Comparison of ENCODE assay signal across 23 cellular contexts in the genomic region with DNA sequence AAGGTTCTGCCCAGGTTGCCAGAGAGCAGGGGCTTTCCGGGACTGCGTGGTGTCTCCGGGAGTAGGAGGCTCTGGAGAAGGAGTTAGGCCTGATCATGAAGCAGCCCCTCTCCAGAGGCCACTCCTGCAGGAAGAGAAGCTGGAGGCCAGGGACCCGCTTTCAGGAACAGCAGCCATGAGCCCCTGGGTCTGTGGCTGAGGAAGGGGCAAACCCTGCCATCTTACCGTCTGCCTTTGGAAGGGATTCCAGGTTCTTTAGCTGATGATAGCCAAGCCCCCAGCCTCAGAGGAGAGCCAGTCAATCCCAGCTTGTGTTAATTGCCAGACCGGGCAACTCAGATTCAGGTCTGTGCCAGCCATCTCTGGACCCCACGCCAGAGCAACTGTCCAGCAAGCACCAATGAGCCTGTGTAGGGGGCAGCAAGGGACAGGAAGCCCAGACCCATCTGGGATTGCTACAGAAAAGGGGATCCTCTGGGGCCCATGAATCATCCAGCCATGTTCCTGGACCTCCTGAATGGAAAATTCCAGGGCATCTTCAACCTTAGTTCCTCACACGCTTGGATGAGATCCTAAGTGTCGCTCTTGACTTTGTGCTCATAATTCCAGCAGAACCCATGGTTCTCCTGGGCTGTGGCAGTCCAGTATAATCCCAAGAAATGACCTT. TPM values are rescaled to one million over a fixed set of nuclear protein-coding genes. Genes with fewer than 3 reads are reported as not detected.
A peak's percentile ranks its signal among the peaks of the same experiment; 100 is the strongest.
DNase-seq lines count a peak whose midpoint lies in the region; TF ChIP-seq lines count a peak whose summit lies in the region.
"Had no signal": no experiment of that assay in that cellular context is flagged by ENCODE, and none has a peak within 500 bp of the region (broad histone marks: within the 10 kb centered on the region; RNA-seq: fewer than 3 reads in every experiment).

No MANE protein-coding gene starts in this region.

- no peak for TF ChIP-seq POLR2A in thyroid gland (IDR thresholded peaks at IDR 0.05)

- in situ Hi-C loops in Caki2 (cut with HindIII; ENCODE audit: low pct_unique_long_range_greater_than_20kb, low sequenced_read_pairs), result no loop called here

- no peak overlapping the region for H3K4me3 Mint-ChIP-seq in activated CD4-positive, alpha-beta T cell treated with anti-CD3 and anti-CD28 coated beads, Interleukin-2, amount 10 ng/mL, durations not matched to agents 24 days and 14 days
- no peak overlapping the region for H3K4me3 Mint-ChIP-seq in endothelial cell (ENCODE audit: unreplicated experiment)
- H3K4me3 Mint-ChIP-seq: CD14-positive monocyte; CD4-positive, alpha-beta T cell; CD8-positive, alpha-beta memory T cell; GM23338; H9 had no signal

- no peak overlapping the region for H3K4me3 ChIP-seq in fibroblast of mammary gland (ENCODE audit: control insufficient read depth, low read depth, low read length)
- no peak overlapping the region for H3K4me3 ChIP-seq in thyroid gland (replicated peaks in 1 of 3)
- H3K4me3 ChIP-seq: A549; BLaER1 treated with 17β-estradiol and CSF1 and Interleukin-3, amounts not matched to agents 10 nM and 100 nM; GM12878; GM23338 had no signal

- no peak overlapping the region for H3K27ac ChIP-seq in thyroid gland
- H3K27ac ChIP-seq: A549; BLaER1 treated with 17β-estradiol and CSF1 and Interleukin-3, amounts not matched to agents 10 nM and 100 nM had no signal

- intact Hi-C loops in activated CD4-positive, alpha-beta T cell treated with anti-CD3 and anti-CD28 coated beads, Interleukin-2, amount 10 ng/mL, durations not matched to agents 24 days and 14 days (cut with micrococcal nuclease), result no loop called here
- intact Hi-C loops in thyroid gland (cut with DNase I), result no loop called here

- H3K4me1 Mint-ChIP-seq in activated CD4-positive, alpha-beta T cell treated with anti-CD3 and anti-CD28 coated beads, Interleukin-2, amount 10 ng/mL, durations not matched to agents 24 days and 14 days, result no peaks in the 10 kb centered on the region
- H3K4me1 Mint-ChIP-seq in endothelial cell (ENCODE audit: unreplicated experiment), result no peaks in the 10 kb centered on the region
- H3K4me1 Mint-ChIP-seq: CD14-positive monocyte; CD8-positive, alpha-beta memory T cell had no signal

- TF ChIP-seq CTCF in fibroblast of mammary gland (conservative IDR thresholded peaks at IDR 0.05; ENCODE audit: control insufficient read depth, insufficient read depth, low read depth, low read length) (no peak), thyroid gland (IDR thresholded peaks at IDR 0.05) (no peak), endothelial cell (IDR thresholded peaks at IDR 0.05; ENCODE audit: unreplicated experiment) (no peak)

- no peak overlapping the region for H3K27ac Mint-ChIP-seq in activated CD4-positive, alpha-beta T cell treated with anti-CD3 and anti-CD28 coated beads, Interleukin-2, amount 10 ng/mL, durations not matched to agents 24 days and 14 days
- no peak overlapping the region for H3K27ac Mint-ChIP-seq in endothelial cell (ENCODE audit: unreplicated experiment)
- H3K27ac Mint-ChIP-seq: CD14-positive monocyte; CD4-positive, alpha-beta T cell; CD8-positive, alpha-beta memory T cell; GM23338; H9 had no signal

- no peaks in the 10 kb centered on the region for H3K4me1 ChIP-seq in thyroid gland
- H3K4me1 ChIP-seq: A549; BE2C; BLaER1 treated with 17β-estradiol and CSF1 and Interleukin-3, amounts not matched to agents 10 nM and 100 nM had no signal

- H3K27me3 Mint-ChIP-seq in activated CD4-positive, alpha-beta T cell treated with anti-CD3 and anti-CD28 coated beads, Interleukin-2, amount 10 ng/mL, durations not matched to agents 24 days and 14 days, result peaks cover 22% of the 10 kb centered on the region
- no peaks in the 10 kb centered on the region for H3K27me3 Mint-ChIP-seq in endothelial cell (ENCODE audit: unreplicated experiment)
- H3K27me3 Mint-ChIP-seq: CD4-positive, alpha-beta T cell had no signal

- H3K27me3 ChIP-seq in thyroid gland, result no peaks in the 10 kb centered on the region
- H3K27me3 ChIP-seq: BE2C; BLaER1 treated with 17β-estradiol and CSF1 and Interleukin-3, amounts not matched to agents 10 nM and 100 nM had no signal

- no peaks in the 10 kb centered on the region for H3K36me3 Mint-ChIP-seq in activated CD4-positive, alpha-beta T cell treated with anti-CD3 and anti-CD28 coated beads, Interleukin-2, amount 10 ng/mL, durations not matched to agents 24 days and 14 days (ENCODE audit: low read depth)
- H3K36me3 Mint-ChIP-seq in endothelial cell (ENCODE audit: low read depth, unreplicated experiment), result peaks cover 5% of the 10 kb centered on the region
- H3K36me3 Mint-ChIP-seq: CD14-positive monocyte; CD8-positive, alpha-beta memory T cell had no signal

- DNase-seq in activated CD4-positive, alpha-beta T cell treated with anti-CD3 and anti-CD28 coated beads, Interleukin-2, amount 10 ng/mL, durations not matched to agents 24 days and 14 days, result peak; percentile 40
- DNase-seq in activated CD4-positive, alpha-beta T cell treated with anti-CD3 and anti-CD28 coated beads for 1 hour, result no peak
- DNase-seq in Caki2 (ENCODE audit: low read depth) (peak; percentile 6), fibroblast of mammary gland (ENCODE audit: low read depth) (peak; percentile 6), thyroid gland (peak; percentile 25 to 36), endothelial cell (ENCODE audit: low spot score) (no peak), cerebellum (ENCODE audit: low spot score) (no peak)
- DNase-seq: 8988T; ACHN; AML-193; BE2C; Calu3; CD4-positive, alpha-beta T cell; CD8-positive, alpha-beta memory T cell; DMS79; EL; GDM1; H9 had no signal

- no peaks in the 10 kb centered on the region for H3K9me3 ChIP-seq in thyroid gland
- H3K9me3 ChIP-seq: BE2C had no signal

- no peaks in the 10 kb centered on the region for H3K36me3 ChIP-seq in thyroid gland
- H3K36me3 ChIP-seq: BE2C; BLaER1 treated with 17β-estradiol and CSF1 and Interleukin-3, amounts not matched to agents 10 nM and 100 nM had no signal

- H3K9me3 Mint-ChIP-seq in activated CD4-positive, alpha-beta T cell treated with anti-CD3 and anti-CD28 coated beads, Interleukin-2, amount 10 ng/mL, durations not matched to agents 24 days and 14 days, result peaks cover 4% of the 10 kb centered on the region
- no peaks in the 10 kb centered on the region for H3K9me3 Mint-ChIP-seq in endothelial cell (ENCODE audit: unreplicated experiment)
- H3K9me3 Mint-ChIP-seq: CD4-positive, alpha-beta T cell had no signal

- WGBS in thyroid gland, 2 donors, result 69 to 89% methylated on average over 5 to 7 of the region's 9 CpGs

RNA-seq across cellular contexts. Expression of gene MVB12B, which starts 42.7 kb away (rescaled TPM):
- 0.49 and 1.3 TPM in 2 replicates for total RNA-seq in activated CD4-positive, alpha-beta T cell treated with anti-CD3 and anti-CD28 coated beads, Interleukin-2, amount 10 ng/mL, durations not matched to agents 24 days and 14 days
- total RNA-seq in Caki2 (2014; rRNA removed; shearing (Covaris generic); ENCODE audit: low replicate concordance), result 3.6 and 6.7 TPM in 2 replicates
- 10 to 100 TPM; 13.4 to 19.3 (median 15.5) TPM for total RNA-seq in thyroid gland
- total RNA-seq in endothelial cell (ENCODE audit: unreplicated experiment), result 18.8 TPM
- 41.7 TPM for total RNA-seq in cerebellum

Comparison
In these comparisons a context has a peak if more than half of its experiments do, and no peak if none do; other contexts are left out.
1. DNase-seq: peak in activated CD4-positive, alpha-beta T cell treated with anti-CD3 and anti-CD28 coated beads, Interleukin-2, amount 10 ng/mL, durations not matched to agents 24 days and 14 days (single experiment), Caki2 (single experiment), fibroblast of mammary gland (single experiment) and thyroid gland (2 of 2); none in activated CD4-positive, alpha-beta T cell treated with anti-CD3 and anti-CD28 coated beads for 1 hour (single experiment), endothelial cell (single experiment) and cerebellum (single experiment).